In genomic region chr16:4982056-4982867, GRCh38 we compare ENCODE assay signal across 22 cellular contexts. TPM values are rescaled to one million over a fixed set of nuclear protein-coding genes. Genes with fewer than 3 reads are reported as not detected.
DNase-seq lines count a peak whose midpoint lies in the region; ATAC-seq and TF ChIP-seq lines count a peak whose summit lies in the region.
"Had no signal": no experiment of that assay in that cellular context is flagged by ENCODE, and none has a peak within 500 bp of the region (broad histone marks: within the 10 kb centered on the region; RNA-seq: fewer than 3 reads in every experiment).

No MANE protein-coding gene starts in this region.

- no peak for DNase-seq in GM23338 (ENCODE audit: low spot score)
- DNase-seq in cerebellar cortex (ENCODE audit: low spot score) = peak; percentile 16
- DNase-seq in left ventricle myocardium superior = peak; percentile 80
- DNase-seq in putamen (ENCODE audit: low spot score) = peak; percentile 70
- DNase-seq in MM.1S = no peak
- DNase-seq in osteoblast (ENCODE audit: insufficient read length, low spot score, missing footprints) = no peak
- no peak for DNase-seq in NCI-H2196 treated with DMSO at 0.1 percent for 48 hours (lab: John Stamatoyannopoulos, UW; ENCODE audit: unreplicated experiment)
- DNase-seq: activated CD4-positive, alpha-beta memory T cell treated with anti-CD3 and anti-CD28 coated beads for 36 hours; cerebellar nuclear complex; glutamatergic neuron; NCI-H1417; NCI-H526 treated with DMSO at 0.1 percent for 48 hours; pancreas; stimulated activated CD4-positive, alpha-beta T cell treated with anti-CD3 and anti-CD28 coated beads, Interleukin-4, amount 100 ng/mL, for 1 hour; T-helper 17 cell had no signal

- ATAC-seq in GM23338 (peak; percentile 52), left ventricle myocardium superior (peak; percentile 98), GM18498 (IDR thresholded peaks at IDR 0.05; ENCODE audit: unreplicated experiment) (no peak)
- ATAC-seq: pancreas, T-helper 17 cell had no signal

- no peaks in the 10 kb centered on the region for H3K36me3 ChIP-seq in GM23338 (ENCODE audit: insufficient read depth)
- H3K36me3 ChIP-seq in MM.1S (replicated peaks; ENCODE audit: insufficient read depth, low read length) = no peaks in the 10 kb centered on the region
- H3K36me3 ChIP-seq in osteoblast (ENCODE audit: insufficient read depth, low read length) = no peaks in the 10 kb centered on the region
- H3K36me3 ChIP-seq: HAP-1, pancreas, SJCRH30 had no signal

- H4K20me1 ChIP-seq in GM23338 (replicated peaks; ENCODE audit: insufficient read depth) (no peaks in the 10 kb centered on the region), MM.1S (ENCODE audit: insufficient read depth, low read length) (no peaks in the 10 kb centered on the region), osteoblast (ENCODE audit: insufficient read depth, low read length) (no peaks in the 10 kb centered on the region)

- no peak overlapping the region for H3K9ac ChIP-seq in MM.1S (ENCODE audit: low read length)
- H3K9ac ChIP-seq: KMS-11 had no signal

- no peak for TF ChIP-seq CTCF in GM23338 (conservative IDR thresholded peaks at IDR 0.05; ENCODE audit: low read depth in 2 of 2)
- no peak for TF ChIP-seq CTCF in MM.1S (IDR thresholded peaks at IDR 0.05; ENCODE audit: low read length)
- no peak for TF ChIP-seq CTCF in osteoblast (IDR thresholded peaks at IDR 0.05; ENCODE audit: extremely low read depth, low read depth, low read length)

- peaks cover 8% of the 10 kb centered on the region for H3K27me3 Mint-ChIP-seq in GM23338 (ENCODE audit: insufficient read depth, low read depth, poor library complexity)

- peaks cover 6% of the 10 kb centered on the region for H3K4me1 Mint-ChIP-seq in GM23338
- H3K4me1 Mint-ChIP-seq: CD14-positive monocyte, T-helper 17 cell had no signal

- H3K27me3 ChIP-seq in GM23338 (ENCODE audit: insufficient read depth) = peaks cover 10% of the 10 kb centered on the region
- peaks cover 67% of the 10 kb centered on the region for H3K27me3 ChIP-seq in MM.1S (replicated peaks; ENCODE audit: insufficient read depth, low read length)
- peaks cover 10% of the 10 kb centered on the region for H3K27me3 ChIP-seq in osteoblast (ENCODE audit: insufficient read depth, low read length)
- H3K27me3 ChIP-seq: pancreas, SJCRH30 had no signal

- H3K79me2 ChIP-seq in GM23338 (replicated peaks; ENCODE audit: insufficient read depth) (no peaks in the 10 kb centered on the region), MM.1S (ENCODE audit: low read length) (no peaks in the 10 kb centered on the region), osteoblast (ENCODE audit: insufficient read depth, low read length) (no peaks in the 10 kb centered on the region)

- H3K9me3 ChIP-seq in MM.1S (replicated peaks; ENCODE audit: insufficient read depth, low read length) (no peaks in the 10 kb centered on the region), osteoblast (ENCODE audit: low read depth, low read length) (no peaks in the 10 kb centered on the region)
- H3K9me3 ChIP-seq: HAP-1, pancreas, SJCRH30 had no signal

- intact Hi-C loops in left ventricle myocardium superior (cut with micrococcal nuclease) = no loop called here

- H3K27ac Mint-ChIP-seq in GM23338 = 0 out of 2 replicates have a peak overlapping the region, but pooled peaks have one; percentile 28
- H3K27ac Mint-ChIP-seq: activated CD4-positive, alpha-beta memory T cell treated with anti-CD3 and anti-CD28 coated beads for 36 hours; CD14-positive monocyte; T-helper 17 cell had no signal

- no peaks in the 10 kb centered on the region for H3K9me3 Mint-ChIP-seq in GM23338
- H3K9me3 Mint-ChIP-seq: activated CD4-positive, alpha-beta memory T cell treated with anti-CD3 and anti-CD28 coated beads for 36 hours had no signal

- peak overlapping the region; percentile 38; the same call in 1 of the 2 replicates for H2AFZ ChIP-seq in GM23338
- no peak overlapping the region for H2AFZ ChIP-seq in MM.1S (ENCODE audit: low read length)
- no peak overlapping the region for H2AFZ ChIP-seq in osteoblast (ENCODE audit: low read length)

- H3K27ac ChIP-seq in GM23338 (ENCODE audit: low read depth) = no peak overlapping the region
- H3K27ac ChIP-seq in MM.1S (ENCODE audit: low read length) = no peak overlapping the region
- H3K27ac ChIP-seq in osteoblast (ENCODE audit: low read depth, low read length) = no peak overlapping the region
- H3K27ac ChIP-seq: KMS-11, pancreas, SJCRH30, skin epidermis had no signal

- H3K36me3 Mint-ChIP-seq in GM23338 (ENCODE audit: low read depth) = no peaks in the 10 kb centered on the region
- H3K36me3 Mint-ChIP-seq: activated CD4-positive, alpha-beta memory T cell treated with anti-CD3 and anti-CD28 coated beads for 36 hours; CD14-positive monocyte had no signal

- H3F3A ChIP-seq in GM23338 (replicated peaks; ENCODE audit: low read depth) (no peaks in the 10 kb centered on the region), MM.1S (ENCODE audit: insufficient read depth, low read length) (no peaks in the 10 kb centered on the region)

- no peaks in the 10 kb centered on the region for H3K4me1 ChIP-seq in GM23338 (ENCODE audit: insufficient read depth)
- no peaks in the 10 kb centered on the region for H3K4me1 ChIP-seq in MM.1S (ENCODE audit: low read length)
- no peaks in the 10 kb centered on the region for H3K4me1 ChIP-seq in osteoblast (ENCODE audit: insufficient read depth, low read length)
- H3K4me1 ChIP-seq: HAP-1, SJCRH30 had no signal

- no peak overlapping the region for H3K4me2 ChIP-seq in GM23338
- no peak overlapping the region for H3K4me2 ChIP-seq in MM.1S (ENCODE audit: low read depth, low read length)
- no peak overlapping the region for H3K4me2 ChIP-seq in osteoblast (ENCODE audit: insufficient read depth, low read length)
- H3K4me2 ChIP-seq: KMS-11 had no signal

- no peak overlapping the region for H3K4me3 Mint-ChIP-seq in GM23338
- H3K4me3 Mint-ChIP-seq: activated CD4-positive, alpha-beta memory T cell treated with anti-CD3 and anti-CD28 coated beads for 36 hours; CD14-positive monocyte; T-helper 17 cell had no signal

- H3K4me3 ChIP-seq in GM23338 = no peak overlapping the region
- H3K4me3 ChIP-seq in MM.1S (ENCODE audit: low read length) = no peak overlapping the region
- H3K4me3 ChIP-seq in osteoblast (ENCODE audit: insufficient read depth, low read length) = no peak overlapping the region
- H3K4me3 ChIP-seq: HAP-1, lung, pancreas, SJCRH30, skin epidermis had no signal

- H3K9me2 ChIP-seq in GM23338 (ENCODE audit: insufficient read depth) (no peaks in the 10 kb centered on the region), MM.1S (replicated peaks; ENCODE audit: insufficient read depth, low read length) (no peaks in the 10 kb centered on the region)

TF ChIP-seq in GM23338, 12 proteins besides CTCF, POLR2A, EP300 and RAD21:
- no peak for TF ChIP-seq ZNF331 (CRISPR knock-in tag; IDR thresholded peaks at IDR 0.05; ENCODE audit: low read depth)
- no peak for TF ChIP-seq NANOG (IDR thresholded peaks at IDR 0.05; ENCODE audit: borderline replicate concordance)
- no peak for TF ChIP-seq JUNB (IDR thresholded peaks at IDR 0.05; ENCODE audit: unreplicated experiment)
- TF ChIP-seq STAT1 (IDR thresholded peaks at IDR 0.05; ENCODE audit: unreplicated experiment) = no peak
- no peak for TF ChIP-seq POLR2AphosphoS5 (IDR thresholded peaks at IDR 0.05; ENCODE audit: low read depth)
- no peak for TF ChIP-seq ZNF114 (CRISPR knock-in tag; IDR thresholded peaks at IDR 0.05)
- TF ChIP-seq EZH2phosphoT487 (IDR thresholded peaks at IDR 0.05; ENCODE audit: unreplicated experiment) = no peak
TF ChIP-seq in GM23338: peak in this region for 0.

RNA-seq across cellular contexts. Expression of gene SEC14L5, which starts 24.1 kb away (rescaled TPM):
- 5.5 and 5.9 TPM in 2 replicates for total RNA-seq in GM23338 (2014; rRNA removed; shearing (Covaris generic))
- polyA plus RNA-seq in GM23338 (2016; fragmentation: Nextera tagmentation; extraction: Ambion mirVana) = 1.7 and 2.6 TPM in 2 replicates
- total RNA-seq in left ventricle myocardium superior (31.4 TPM), osteoblast (under 0.01 and 0.29 TPM in 2 replicates)
- total RNA-seq: SJCRH30 had no signal

RNA-seq across cellular contexts. Expression of gene PPL, which starts 45.3 kb away (rescaled TPM):
- total RNA-seq in GM23338 (2014; rRNA removed; shearing (Covaris generic)) = 26.1 and 31.7 TPM in 2 replicates
- polyA plus RNA-seq in GM23338 (2016; fragmentation: Nextera tagmentation; extraction: Ambion mirVana) = 9.4 and 10.6 TPM in 2 replicates
- total RNA-seq in left ventricle myocardium superior (18.4 TPM), osteoblast (24.2 and 27.1 TPM in 2 replicates)
- total RNA-seq: T-helper 17 cell had no signal

RNA-seq across cellular contexts. Expression of gene NAGPA, which starts 51.5 kb away (rescaled TPM):
- 13.1 and 20.7 TPM in 2 replicates for total RNA-seq in GM23338 (2014; rRNA removed; shearing (Covaris generic))
- 6.3 and 7.5 TPM in 2 replicates for polyA plus RNA-seq in GM23338 (2016; fragmentation: Nextera tagmentation; extraction: Ambion mirVana)
- total RNA-seq in left ventricle myocardium superior = 6.1 TPM
- total RNA-seq in osteoblast = 29.8 and 40.2 TPM in 2 replicates

Comparison
In these comparisons a context has a peak if more than half of its experiments do, and no peak if none do; other contexts are left out.
1. DNase-seq: peak in cerebellar cortex (single experiment), left ventricle myocardium superior (single experiment) and putamen (single experiment); none in GM23338 (single experiment), MM.1S (single experiment), osteoblast (single experiment) and NCI-H2196 treated with DMSO at 0.1 percent for 48 hours (single experiment).